Comparison of ENCODE assay signal across 8 cellular contexts in genomic region chr14:24141030-24141880, GRCh38. TPM values are rescaled to one million over a fixed set of nuclear protein-coding genes. Genes with fewer than 3 reads are reported as not detected.
DNase-seq lines count a peak whose midpoint lies in the region; ATAC-seq, FAIRE-seq and TF ChIP-seq lines count a peak whose summit lies in the region.

Gene EMC9, minus strand, starts transcription at chr14:24141591. Its CDS starts 287 bp downstream, at chr14:24141304.

- H3K4me1 Mint-ChIP-seq in CD4-positive, alpha-beta T cell (ENCODE audit: low read depth) = peaks cover 76% of the 10 kb centered on the region

- H3K9me3 ChIP-seq in CD4-positive, alpha-beta T cell (ENCODE audit: control insufficient read depth, low read length) = no peaks in the 10 kb centered on the region
- no peaks in the 10 kb centered on the region for H3K9me3 ChIP-seq in HepG2 (ENCODE audit: low read length)

- peaks cover 11% of the 10 kb centered on the region for H4K20me1 ChIP-seq in HepG2 (ENCODE audit: insufficient read depth, low read length)

- H3K27me3 Mint-ChIP-seq in CD4-positive, alpha-beta T cell = no peaks in the 10 kb centered on the region

- POLR2A ChIA-PET in CD4-positive, alpha-beta T cell (lab: Charles Lee) = interaction anchor here (0.7 to 11.7 kb wide), 23 partner anchors 9 to 289 kb away, joined by 3 to 296 read pairs (median 5); partner anchors contain the start of genes CBLN3, CHMP4A, DCAF11 and DHRS1
- POLR2A ChIA-PET in HepG2 (lab: Yijun Ruan, JAX) = interaction anchor here (0.6 to 22.7 kb wide), 47 partner anchors 9 to 1134 kb away, joined by 3 to 977 read pairs (median 5); partner anchors contain the start of genes ACIN1, C14orf119, CHMP4A and CIDEB

- no peak for TF ChIP-seq CTCF in CD4-positive, alpha-beta T cell (IDR thresholded peaks at IDR 0.05)
- peak; percentile 53 for TF ChIP-seq CTCF in HepG2 (CRISPR knock-in tag; IDR thresholded peaks at IDR 0.05)

- peak within 1 kb of the TSS; percentile 93 for H3K9ac ChIP-seq in HepG2 (ENCODE audit: insufficient read depth, low read depth, low read length)

- peak in 1 of 2 experiments; percentile 88; a peak in 2 of 4 replicates for TF ChIP-seq POLR2A in HepG2 (IDR thresholded peaks at IDR 0.05; ENCODE audit: insufficient read depth in 1 of 2, low read depth in 2 of 2, low read length in 2 of 2)

- peaks cover 77% of the 10 kb centered on the region for H3K4me1 ChIP-seq in HepG2 (ENCODE audit: insufficient read depth, low read length)

- CTCF ChIA-PET in CD4-positive, alpha-beta T cell (lab: Charles Lee) = interaction anchor here (0.8 to 1.2 kb wide), 7 partner anchors 19 to 101 kb away, joined by 3 to 11 read pairs (median 4); partner anchors contain the start of genes DCAF11, IRF9, MDP1 and NRL
- CTCF ChIA-PET in HepG2 (lab: Yijun Ruan, JAX; ENCODE audit: low intra/inter-chr PET ratio, low total read pairs) = interaction anchor here (1.0 kb wide), 1 partner anchor 33 kb away, joined by 3 read pairs; no protein-coding TSS in a partner anchor

- BruUV-seq in HepG2 (replicated peaks; lab: Mats Ljungman, UMichigan) = TSS peak; percentile 50

- peaks cover 60% of the 10 kb centered on the region for H3K79me2 ChIP-seq in HepG2 (ENCODE audit: insufficient read depth, low read length)

- intact Hi-C loops in CD4-positive, alpha-beta T cell (cut with DNase I, micrococcal nuclease) = loop anchor here in 1 of 2 experiments (1.0 kb wide), 1 partner anchor 26 kb away; no protein-coding TSS in a partner anchor
- intact Hi-C loops in HepG2 (cut with micrococcal nuclease; ENCODE audit: unreplicated experiment) = loop anchor here (1.0 to 2.0 kb wide), 5 partner anchors 20 to 158 kb away; partner anchors contain the start of genes CHMP4A, DHRS1, IRF9 and NOP9

- peak within 1 kb of the TSS; percentile 83 to 99 (median 95) for H3K4me3 ChIP-seq in HepG2 (replicated peaks in 1 of 3; ENCODE audit: insufficient read depth in 1 of 3, low read depth in 2 of 3, low read length in 3 of 3)

- peak within 1 kb of the TSS; percentile 21 for H2AFZ ChIP-seq in HepG2 (ENCODE audit: low read length)

- TF ChIP-seq RAD21 in HepG2 (CRISPR knock-in tag; IDR thresholded peaks at IDR 0.05) = peak; percentile 84

- peaks cover 25 to 48% of the 10 kb centered on the region in 2 experiments for H3K36me3 ChIP-seq in HepG2 (replicated peaks in 1 of 2; ENCODE audit: control insufficient read depth in 1 of 2, insufficient read depth in 2 of 2, low read length in 2 of 2)

- peaks cover 71% of the 10 kb centered on the region for H3K36me3 Mint-ChIP-seq in CD4-positive, alpha-beta T cell (ENCODE audit: low read depth)

- peak within 1 kb of the TSS; percentile 94 for H3K4me2 ChIP-seq in HepG2 (ENCODE audit: low read depth, low read length)

- H3K27ac ChIP-seq in CD4-positive, alpha-beta T cell (ENCODE audit: low read depth, low read length) = peak within 1 kb of the TSS; percentile 62
- peak within 1 kb of the TSS; percentile 86 for H3K27ac ChIP-seq in HepG2 (ENCODE audit: extremely low read length, insufficient read depth, low read length)

- TF ChIP-seq EP300 in HepG2 (IDR thresholded peaks at IDR 0.05; ENCODE audit: low read depth in 2 of 2, low read length in 2 of 2) (peak in 1 of 2 experiments; percentile 70; a peak in 2 of 4 replicates), HepG2 (CRISPR knock-in tag; IDR thresholded peaks at IDR 0.05; ENCODE audit: borderline replicate concordance) (no peak; the same call in 1 of the 2 replicates)

- H3K27me3 ChIP-seq in CD4-positive, alpha-beta T cell (ENCODE audit: control insufficient read depth, insufficient read depth, low read length) = no peaks in the 10 kb centered on the region
- peaks cover 0 to 2% of the 10 kb centered on the region in 2 experiments; a peak in 1 of 5 replicates for H3K27me3 ChIP-seq in HepG2 (ENCODE audit: control insufficient read depth in 1 of 2, insufficient read depth in 2 of 2, low read length in 2 of 2)

- no peaks in the 10 kb centered on the region for H3K9me3 Mint-ChIP-seq in CD4-positive, alpha-beta T cell

- H3K4me3 Mint-ChIP-seq in CD4-positive, alpha-beta T cell = peak within 1 kb of the TSS; percentile 95

- peak within 1 kb of the TSS; percentile 90 for H3K27ac Mint-ChIP-seq in CD4-positive, alpha-beta T cell

- peak; percentile 90 for ATAC-seq in CD4-positive, alpha-beta T cell (ENCODE audit: poor library complexity)
- peak; percentile 82 for ATAC-seq in GM19397 (IDR thresholded peaks at IDR 0.05; ENCODE audit: unreplicated experiment)
- ATAC-seq in HG03571 (IDR thresholded peaks at IDR 0.05; ENCODE audit: unreplicated experiment) = peak; percentile 80
- ATAC-seq in HepG2 = peak; percentile 88

- DNase-seq in CD4-positive, alpha-beta T cell = peak; percentile 97 to 100 (median 99)
- DNase-seq in NCI-H82 (lab: John Stamatoyannopoulos, UW) (peak; percentile 100), dermis microvascular lymphatic vessel endothelial cell (ENCODE audit: low read depth in 2 of 2) (peak; percentile 96 to 100), HepG2 (ENCODE audit: low spot score) (peak; percentile 100)
- peak; percentile 100 for DNase-seq in activated CD4-positive, alpha-beta T cell treated with anti-CD3 and anti-CD28 coated beads, Interleukin-2, amount 50 U/mL, for 48 hours
- peak; percentile 99 for DNase-seq in stimulated activated CD4-positive, alpha-beta T cell treated with anti-CD3 and anti-CD28 coated beads, Interleukin-4, amount 100 ng/mL, for 1 hour

- peak; percentile 100 for FAIRE-seq in HepG2 (lab: Jason Lieb, UNC)

- WGBS in HepG2 (ENCODE audit: low lambda C conversion rate) = 1% methylated on average over 65 of the region's 68 CpGs

- in situ Hi-C loops in HepG2 (cut with HindIII; ENCODE audit: extremely low pct_ligation_motif_present, low pct_unique_long_range_greater_than_20kb) = loop anchor here (25.0 kb wide), 1 partner anchor 829 kb away; the partner anchor contains the start of genes BCL2L2, PABPN1 and PPP1R3E

TF ChIP-seq in HepG2, 621 proteins besides CTCF, POLR2A, EP300 and RAD21 (continues in another document):
- TF ChIP-seq ZNF367 (CRISPR knock-in tag; IDR thresholded peaks at IDR 0.05; ENCODE audit: borderline replicate concordance) (no peak; the same call in 1 of the 2 replicates), TARDBP (CRISPR knock-in tag; IDR thresholded peaks at IDR 0.05) (peak; percentile 81), ZNF615 (CRISPR knock-in tag; IDR thresholded peaks at IDR 0.05; ENCODE audit: borderline replicate concordance) (no peak), ZMYM2 (CRISPR knock-in tag; IDR thresholded peaks at IDR 0.05) (no peak), HDAC6 (IDR thresholded peaks at IDR 0.05; ENCODE audit: low read depth, low read length) (0 out of 2 replicates have a peak, but pooled peaks have one; percentile 33), ZNF24 (IDR thresholded peaks at IDR 0.05) (no peak), ZBTB7B (CRISPR knock-in tag; IDR thresholded peaks at IDR 0.05) (peak; percentile 71; the same call in 1 of the 2 replicates), GLMP (CRISPR knock-in tag; IDR thresholded peaks at IDR 0.05; ENCODE audit: borderline replicate concordance) (no peak), ZNF660 (CRISPR knock-in tag; IDR thresholded peaks at IDR 0.05; ENCODE audit: borderline replicate concordance, low read depth) (peak; percentile 96; the same call in 1 of the 2 replicates), ARHGAP35 (CRISPR knock-in tag; IDR thresholded peaks at IDR 0.05; ENCODE audit: borderline replicate concordance) (no peak; the same call in 1 of the 2 replicates), ZFP62 (CRISPR knock-in tag; IDR thresholded peaks at IDR 0.05) (peak; percentile 98), ZNF3 (CRISPR knock-in tag; IDR thresholded peaks at IDR 0.05) (peak; percentile 35; the same call in 1 of the 2 replicates)

RNA-seq across cellular contexts. Expression of gene EMC9, which starts in this region (rescaled TPM):
- total RNA-seq in CD4-positive, alpha-beta T cell = 10 to 100 TPM; 11.8 to 13.1 TPM
- total RNA-seq in dermis microvascular lymphatic vessel endothelial cell = 16.4 and 23.1 TPM in 2 replicates
- 71.2 and 78.7 TPM in 2 replicates for total RNA-seq in HepG2 (2016; rRNA removed; fragmentation: Illumina TruSeq; extraction: Trizol)
- 68.4 and 89.8 TPM in 2 replicates for total RNA-seq in HepG2 (2016; cell fraction: cytosol; rRNA removed; fragmentation: Illumina TruSeq; extraction: Trizol; ENCODE audit: low read depth)
- 67.6 and 78.5 TPM in 2 replicates for total RNA-seq in HepG2 (2016; cell fraction: insoluble cytoplasmic fraction; rRNA removed; fragmentation: Illumina TruSeq; extraction: Trizol)
- 77.6 and 98.8 TPM in 2 replicates for total RNA-seq in HepG2 (2016; cell fraction: membrane; rRNA removed; fragmentation: Illumina TruSeq; extraction: Trizol)
- total RNA-seq in HepG2 (2016; cell fraction: nucleus; rRNA removed; fragmentation: Illumina TruSeq; extraction: Trizol) = 54.8 and 64.3 TPM in 2 replicates
- polyA plus RNA-seq in HepG2 (2011; rRNA removed) = 60.5 and 63.9 TPM in 2 replicates
- 49.4 and 73.1 TPM in 2 replicates for polyA plus RNA-seq in HepG2 (2011; cell fraction: cytosol; rRNA removed)
- polyA plus RNA-seq in HepG2 (2011; cell fraction: nucleus; rRNA removed) = 212 and 227 TPM in 2 replicates
- polyA plus RNA-seq in HepG2 (2012) = 50.7 and 62.7 TPM in 2 replicates
- 103 and 134 TPM in 2 replicates for polyA plus RNA-seq in HepG2 (2016; cell fraction: cytosol; fragmentation: Illumina TruSeq; extraction: Trizol; ENCODE audit: low read depth)
- 96.0 and 104 TPM in 2 replicates for polyA plus RNA-seq in HepG2 (2016; cell fraction: insoluble cytoplasmic fraction; fragmentation: Illumina TruSeq; extraction: Trizol; ENCODE audit: low read depth)
- 99.3 and 118 TPM in 2 replicates for polyA plus RNA-seq in HepG2 (2016; cell fraction: membrane; fragmentation: Illumina TruSeq; extraction: Trizol; ENCODE audit: low read depth)
- 175 and 183 TPM in 2 replicates for polyA plus RNA-seq in HepG2 (2016; cell fraction: nucleus; fragmentation: Illumina TruSeq; extraction: Trizol; ENCODE audit: insufficient read depth, low read depth)
- 16.0 and 62.4 TPM in 2 replicates for polyA minus RNA-seq in HepG2 (2011; rRNA and poly(A)+ RNA removed; ENCODE audit: low replicate concordance)
- 10.1 and 13.6 TPM in 2 replicates for polyA minus RNA-seq in HepG2 (2011; cell fraction: cytosol; rRNA and poly(A)+ RNA removed)
- 35.1 and 41.2 TPM in 2 replicates for polyA minus RNA-seq in HepG2 (2011; cell fraction: nucleus; rRNA and poly(A)+ RNA removed)

Comparison
In these comparisons a context has a peak if more than half of its experiments do, and no peak if none do; other contexts are left out.
1. Peak in every context shown above with its lines: DNase-seq, ATAC-seq, H3K4me3 ChIP-seq and H3K27ac ChIP-seq.